18 cellular contexts compared by ENCODE assay signal in the genomic region with DNA sequence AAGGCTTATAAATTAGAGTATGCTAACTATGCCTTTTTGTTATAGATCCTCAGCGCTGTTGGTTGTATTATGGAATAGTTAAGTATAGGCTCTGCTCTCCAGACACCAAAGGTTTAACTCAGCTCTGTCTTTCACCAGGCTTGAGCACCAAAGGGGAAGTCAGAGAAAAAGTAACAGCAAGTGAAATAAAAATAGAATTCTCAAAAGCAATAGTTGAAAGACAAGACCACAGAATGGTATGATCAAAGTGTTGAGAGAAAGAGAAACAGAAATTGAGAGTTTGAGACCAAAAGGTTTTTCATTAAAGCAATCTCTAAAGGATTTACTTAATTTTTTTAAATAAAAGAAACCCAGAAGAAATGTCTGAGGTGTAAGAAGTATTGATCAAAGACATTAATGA.
A peak's percentile ranks its signal among the peaks of the same experiment; 100 is the strongest.
DNase-seq lines count a peak whose midpoint lies in the region; ATAC-seq lines count a peak whose summit lies in the region.
"Had no signal": no experiment of that assay in that cellular context is flagged by ENCODE, and none has a peak within 500 bp of the region (broad histone marks: within the 10 kb centered on the region; RNA-seq: fewer than 3 reads in every experiment).

No MANE protein-coding gene starts in this region.

- peak; percentile 98 for ATAC-seq in GM18867 (IDR thresholded peaks at IDR 0.05; ENCODE audit: unreplicated experiment)
- ATAC-seq in GM21515 (IDR thresholded peaks at IDR 0.05; ENCODE audit: unreplicated experiment): peak; percentile 98
- peak; percentile 87 for ATAC-seq in HG03066 (IDR thresholded peaks at IDR 0.05; ENCODE audit: low read depth, unreplicated experiment)
- ATAC-seq: activated CD8-positive, alpha-beta memory T cell treated with anti-CD3 and anti-CD28 coated beads, Interleukin-2, amount 10 ng/mL, durations not matched to agents 7 days and 5 days; K562 had no signal

- DNase-seq in MV-4-11 (lab: John Stamatoyannopoulos, UW) (peak; percentile 82), iPS-NIHi11 (ENCODE audit: low spot score) (no peak), NCI-H1417 treated with DMSO at 0.1 percent for 48 hours (lab: John Stamatoyannopoulos, UW) (no peak), islet precursor cell (no peak), DMS 273 treated with DMSO at 0.1 percent for 48 hours (lab: John Stamatoyannopoulos, UW) (no peak)
- DNase-seq: activated CD8-positive, alpha-beta memory T cell treated with anti-CD3 and anti-CD28 coated beads, Interleukin-2, amount 10 ng/mL, durations not matched to agents 7 days and 5 days; CD8-positive, alpha-beta memory T cell; cortex of kidney; foreskin fibroblast; HCEC 1CT; kidney; NCI-H2227 treated with DMSO at 0.1 percent for 48 hours; RPMI8226; stimulated activated CD4-positive, alpha-beta T cell treated with anti-CD3 and anti-CD28 coated beads, Interleukin-4, amount 100 ng/mL, for 1 hour had no signal
